8 cellular contexts compared by ENCODE assay signal in genomic region chr16:70065746-70066658, GRCh38. TPM values are rescaled to one million over a fixed set of nuclear protein-coding genes. Genes with fewer than 3 reads are reported as not detected.
A peak's percentile ranks its signal among the peaks of the same experiment; 100 is the strongest.
DNase-seq lines count a peak whose midpoint lies in the region; ATAC-seq and TF ChIP-seq lines count a peak whose summit lies in the region.
"Not testable (repeated sequence)": the region's sequence is repeated elsewhere in the genome, so short reads cannot be mapped to it uniquely, and the experiment has no call there.

No MANE protein-coding gene starts in this region.

- not testable (repeated sequence) for H3K9me3 Mint-ChIP-seq in IgD-negative memory B cell

- H3K9ac ChIP-seq in OCI-LY3 (ENCODE audit: low read length) = peak overlapping the region; percentile 66

- H3K4me2 ChIP-seq in OCI-LY3 (ENCODE audit: low read length) = peak overlapping the region; percentile 60

- peak overlapping the region; percentile 69 to 96 (median 91) for H3K27ac Mint-ChIP-seq in IgD-negative memory B cell

- H3K79me2 ChIP-seq in OCI-LY3 (ENCODE audit: low read length) = not testable (repeated sequence)

- H3K4me3 ChIP-seq in OCI-LY3 (ENCODE audit: low read length) (peak overlapping the region; percentile 81), epithelial cell of esophagus (ENCODE audit: low read length) (peak overlapping the region; percentile 64), mononuclear cell (ENCODE audit: low read length) (peak overlapping the region; percentile 53)

- not testable (repeated sequence) for H4K20me1 ChIP-seq in OCI-LY3 (ENCODE audit: insufficient read depth, low read length)

- DNase-seq in DMS53 (lab: John Stamatoyannopoulos, UW) (peak; percentile 94), activated T-cell treated with anti-CD3 and anti-CD28 coated beads for 24 hours (ENCODE audit: low read depth) (peak; percentile 84), epithelial cell of esophagus (ENCODE audit: low read depth) (peak; percentile 92)
- DNase-seq in stimulated activated CD8-positive, alpha-beta memory T cell treated with anti-CD3 and anti-CD28 coated beads, Interleukin-2, amount 100 ng/mL, for 48 hours (ENCODE audit: low read depth in 2 of 2) = peak; percentile 90 to 91

- H3K4me3 Mint-ChIP-seq in IgD-negative memory B cell = peak overlapping the region; percentile 86 to 97 (median 96)

- not testable (repeated sequence) for H3K36me3 ChIP-seq in OCI-LY3 (replicated peaks; ENCODE audit: low read depth, low read length)

- H3K4me1 ChIP-seq in OCI-LY3 (ENCODE audit: low read length) = not testable (repeated sequence)
- H3K4me1 ChIP-seq in mononuclear cell (ENCODE audit: insufficient read depth, low read length) = peaks cover 12% of the 10 kb centered on the region

- not testable (repeated sequence) for H3K9me3 ChIP-seq in OCI-LY3 (ENCODE audit: insufficient read depth, low read length); mononuclear cell (ENCODE audit: low read depth, low read length)

- peak overlapping the region; percentile 81; the same call in 1 of the 2 replicates for H2AFZ ChIP-seq in OCI-LY3 (ENCODE audit: low read depth, low read length)

- not testable (repeated sequence) for H3K36me3 Mint-ChIP-seq in IgD-negative memory B cell

- not testable (repeated sequence) for TF ChIP-seq CTCF in OCI-LY3 (IDR thresholded peaks at IDR 0.05; ENCODE audit: low read depth, low read length); epithelial cell of esophagus (IDR thresholded peaks at IDR 0.05; ENCODE audit: insufficient read depth, low read depth, low read length, missing control alignments)

- peak; percentile 82 for ATAC-seq in GM21717 (IDR thresholded peaks at IDR 0.05; ENCODE audit: unreplicated experiment)

- H3K27me3 Mint-ChIP-seq in IgD-negative memory B cell = not testable (repeated sequence)

- not testable (repeated sequence) for H3K4me1 Mint-ChIP-seq in IgD-negative memory B cell

- not testable (repeated sequence) for H3K27me3 ChIP-seq in OCI-LY3 (ENCODE audit: low read depth, low read length); mononuclear cell (ENCODE audit: insufficient read depth, low read length)

- not testable (repeated sequence) for H3K27ac ChIP-seq in OCI-LY3 (ENCODE audit: low read length)

RNA-seq across cellular contexts. Expression of gene PDPR, which starts 48.1 kb away (rescaled TPM):
- polyA plus RNA-seq in IgD-negative memory B cell = 9.5 TPM
- total RNA-seq in mononuclear cell = 16.6 TPM
